In genomic region chr5:78162253-78162862, GRCh38 we compare ENCODE assay signal across 8 cellular contexts.
A peak's percentile ranks its signal among the peaks of the same experiment; 100 is the strongest.
DNase-seq lines count a peak whose midpoint lies in the region; ATAC-seq, FAIRE-seq and TF ChIP-seq lines count a peak whose summit lies in the region.

No MANE protein-coding gene starts in this region.

- no peak overlapping the region for H3K4me3 Mint-ChIP-seq in neural progenitor cell

- peaks cover 3% of the 10 kb centered on the region for H3K9me3 Mint-ChIP-seq in neural progenitor cell

- no peak overlapping the region for H3K27ac Mint-ChIP-seq in neural progenitor cell

- FAIRE-seq in GM12892 (lab: Jason Lieb, UNC) = peak; percentile 78

- no peaks in the 10 kb centered on the region for H3K27me3 Mint-ChIP-seq in neural progenitor cell (ENCODE audit: insufficient read depth, low read depth)

- no peaks in the 10 kb centered on the region for H3K4me1 Mint-ChIP-seq in neural progenitor cell

- no peak overlapping the region for H3K27ac ChIP-seq in neural progenitor cell

- no peak overlapping the region for H3K9ac ChIP-seq in neural progenitor cell

- peaks cover 17% of the 10 kb centered on the region for H3K36me3 Mint-ChIP-seq in neural progenitor cell

- H3F3A ChIP-seq in neural progenitor cell (ENCODE audit: low read depth) = peaks cover 22% of the 10 kb centered on the region

- no peak overlapping the region for H2AFZ ChIP-seq in neural progenitor cell (replicated peaks)

- TF ChIP-seq CTCF in neural progenitor cell (IDR thresholded peaks at IDR 0.05) = peak; percentile 86

- no peak overlapping the region for H3K4me2 ChIP-seq in neural progenitor cell

- TF ChIP-seq POLR2A in GM12892 (IDR thresholded peaks at IDR 0.05; ENCODE audit: low read depth, low read length) = no peak

- H3K4me3 ChIP-seq in neural progenitor cell = no peak overlapping the region

- no peaks in the 10 kb centered on the region for H3K4me1 ChIP-seq in neural progenitor cell

- no peak for ATAC-seq in GM21526 (IDR thresholded peaks at IDR 0.05; ENCODE audit: low FRiP score, unreplicated experiment)
- no peak for ATAC-seq in HG03135 (IDR thresholded peaks at IDR 0.05; ENCODE audit: unreplicated experiment)

- H4K20me1 ChIP-seq in neural progenitor cell (ENCODE audit: low read depth) = peaks cover 6% of the 10 kb centered on the region

- peak; percentile 11 for DNase-seq in AG20443 (ENCODE audit: low spot score)
- no peak for DNase-seq in GM12892 (ENCODE audit: insufficient read length)
- peak; percentile 13 for DNase-seq in NCI-H345 treated with DMSO at 0.1 percent for 48 hours (lab: John Stamatoyannopoulos, UW; ENCODE audit: unreplicated experiment)
- DNase-seq in dermis blood vessel endothelial cell = peak; percentile 63
- peak; percentile 65 for DNase-seq in neural progenitor cell (ENCODE audit: low spot score)
- no peak for DNase-seq in occipital lobe (lab: John Stamatoyannopoulos, UW)

- peaks cover 5% of the 10 kb centered on the region for H3K36me3 ChIP-seq in neural progenitor cell

- no peaks in the 10 kb centered on the region for H3K9me3 ChIP-seq in neural progenitor cell (ENCODE audit: low read depth)

- H3K27me3 ChIP-seq in neural progenitor cell = no peaks in the 10 kb centered on the region

- H3K79me2 ChIP-seq in neural progenitor cell (ENCODE audit: low read depth) = no peaks in the 10 kb centered on the region

Comparison
In these comparisons a context has a peak if more than half of its experiments do, and no peak if none do; other contexts are left out.
1. DNase-seq: peak in AG20443 (single experiment), NCI-H345 treated with DMSO at 0.1 percent for 48 hours (single experiment), dermis blood vessel endothelial cell (single experiment) and neural progenitor cell (single experiment); none in GM12892 (single experiment) and occipital lobe (single experiment).